1 cellular context compared by ENCODE assay signal in the genomic region with DNA sequence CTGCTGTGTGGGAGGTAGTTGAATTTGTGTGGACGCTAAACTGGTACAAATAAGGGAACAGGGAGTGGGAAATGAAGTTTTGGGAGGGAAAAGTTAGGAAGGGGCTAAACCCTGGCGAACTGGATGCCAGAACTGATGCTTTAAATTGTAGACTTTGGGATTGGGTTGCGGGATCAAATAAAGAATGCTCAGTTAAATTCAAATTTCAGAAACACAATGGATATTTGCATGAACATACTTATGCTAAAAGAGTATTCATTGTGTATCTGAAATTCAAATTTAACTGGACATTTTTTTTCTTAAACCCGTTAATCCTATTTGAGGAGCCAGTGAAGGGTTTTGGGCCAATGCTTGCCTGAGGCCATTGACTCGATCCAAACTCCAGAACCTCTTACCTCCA.
TF ChIP-seq lines count a peak whose summit lies in the region.

No MANE protein-coding gene starts in this region.

TF ChIP-seq in A549, 52 proteins besides CTCF, POLR2A, EP300 and RAD21:
- TF ChIP-seq HOXA7 (CRISPR knock-in tag; IDR thresholded peaks at IDR 0.05) (no peak), MAFK (IDR thresholded peaks at IDR 0.05; ENCODE audit: partially characterized antibody) (no peak), FOSL2 (IDR thresholded peaks at IDR 0.05) (no peak), FOSL2 (CRISPR knock-in tag; IDR thresholded peaks at IDR 0.05) (no peak), TFCP2L1 (CRISPR knock-in tag; IDR thresholded peaks at IDR 0.05) (no peak), KDM5A (IDR thresholded peaks at IDR 0.05) (no peak), SREBF2 (IDR thresholded peaks at IDR 0.05) (no peak)
- TF ChIP-seq, protein P1, sequence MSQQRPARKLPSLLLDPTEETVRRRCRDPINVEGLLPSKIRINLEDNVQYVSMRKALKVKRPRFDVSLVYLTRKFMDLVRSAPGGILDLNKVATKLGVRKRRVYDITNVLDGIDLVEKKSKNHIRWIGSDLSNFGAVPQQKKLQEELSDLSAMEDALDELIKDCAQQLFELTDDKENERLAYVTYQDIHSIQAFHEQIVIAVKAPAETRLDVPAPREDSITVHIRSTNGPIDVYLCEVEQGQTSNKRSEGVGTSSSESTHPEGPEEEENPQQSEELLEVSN (IDR thresholded peaks at IDR 0.05; ENCODE audit: borderline replicate concordance, low read depth), result 0 out of 2 replicates have a peak, but pooled peaks have one; percentile 5
